6 cellular contexts compared by ENCODE assay signal in the genomic region with DNA sequence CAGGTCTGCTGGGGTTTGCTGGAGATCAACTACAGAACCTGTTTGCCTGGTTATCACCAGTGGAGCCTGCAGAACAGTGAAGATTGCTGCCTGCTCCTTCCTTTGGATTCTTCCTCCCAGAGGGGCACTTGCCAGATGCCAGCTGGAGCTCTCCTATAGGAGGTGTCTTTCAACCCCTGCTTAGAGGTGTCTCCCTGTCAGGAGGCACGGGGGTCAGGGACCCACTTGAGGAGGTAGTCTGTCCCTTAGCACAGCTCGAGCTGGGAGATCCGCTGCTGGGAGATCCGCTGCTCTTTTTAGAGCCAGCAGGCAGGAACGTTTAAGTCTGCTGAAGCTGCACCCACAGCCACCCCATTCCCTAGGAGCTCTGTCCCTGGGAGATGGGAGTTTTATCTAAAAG.
"Had no signal": no experiment of that assay in that cellular context is flagged by ENCODE, and none has a peak within 500 bp of the region (broad histone marks: within the 10 kb centered on the region; RNA-seq: fewer than 3 reads in every experiment).

No MANE protein-coding gene starts in this region.

- H3K4me3 ChIP-seq: HAP-1 had no signal

- H3K27ac ChIP-seq: HL-60 had no signal

- H3K36me3 ChIP-seq: HAP-1 had no signal

- DNase-seq: GOT3, H7, HFFc6, KBM-7 had no signal

- H3K9me3 ChIP-seq: HAP-1 had no signal
